Comparison of ENCODE assay signal across 1 cellular context in genomic region chr6:165701005-165701404, GRCh38.
TF ChIP-seq lines count a peak whose summit lies in the region.

No MANE protein-coding gene starts in this region.

TF ChIP-seq in IMR-90, 13 proteins besides CTCF, POLR2A, EP300 and RAD21:
- no peak for TF ChIP-seq FOS (IDR thresholded peaks at IDR 0.05; ENCODE audit: low read depth, low read length)
